8 cellular contexts compared by ENCODE assay signal in the genomic region with DNA sequence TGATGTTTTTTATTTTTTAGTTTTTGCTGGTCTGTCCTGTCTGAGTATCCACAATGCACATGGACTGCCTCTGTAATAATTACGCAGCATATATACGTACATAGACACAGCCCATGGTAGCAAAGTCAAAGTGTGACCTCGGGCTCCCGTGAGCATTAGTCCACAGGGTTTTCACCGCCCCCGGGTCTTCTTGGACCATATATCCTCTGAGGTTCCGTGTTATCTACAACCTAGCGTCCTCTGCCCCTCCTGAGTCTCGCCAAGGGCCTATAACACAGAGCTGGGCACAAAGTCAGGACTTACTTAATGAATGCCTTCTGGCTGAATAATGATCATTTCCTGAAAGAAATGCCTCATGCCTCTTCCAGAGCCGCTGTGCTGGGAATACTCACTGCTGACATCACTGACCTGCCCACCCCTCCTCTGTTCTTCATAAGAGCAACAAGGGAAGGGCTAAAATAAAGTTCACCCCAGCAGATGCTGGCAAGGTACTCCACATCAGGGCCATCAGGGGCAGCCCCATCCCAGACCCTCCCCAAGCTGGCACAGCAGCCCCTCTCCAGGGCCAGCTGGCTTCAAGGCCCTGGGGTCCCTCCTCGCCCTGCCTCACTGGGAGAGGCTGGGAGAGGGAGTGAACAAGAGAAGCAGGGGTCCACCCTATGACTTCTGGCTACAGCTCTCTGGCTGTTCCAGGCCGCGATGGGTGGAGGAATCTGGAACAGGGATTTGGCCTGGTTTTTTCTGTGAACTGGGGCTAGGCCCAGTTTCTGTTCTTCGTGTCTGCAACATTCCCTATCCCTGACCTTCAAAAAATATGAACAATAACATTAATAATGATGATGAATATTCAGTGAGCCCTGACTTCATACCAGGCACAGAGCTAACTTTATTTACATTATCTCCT. TPM values are rescaled to one million over a fixed set of nuclear protein-coding genes. Genes with fewer than 3 reads are reported as not detected.
DNase-seq lines count a peak whose midpoint lies in the region; ATAC-seq and TF ChIP-seq lines count a peak whose summit lies in the region.

No MANE protein-coding gene starts in this region.

- TF ChIP-seq CTCF in vagina (IDR thresholded peaks at IDR 0.05) = no peak

- no peaks in the 10 kb centered on the region for H3K9me3 ChIP-seq in mesenchymal stem cell (ENCODE audit: control insufficient read depth, low read length)
- H3K9me3 ChIP-seq in vagina = no peaks in the 10 kb centered on the region

- peak overlapping the region; percentile 85 for H3K9ac ChIP-seq in mesenchymal stem cell (ENCODE audit: low read length)

- no peak for DNase-seq in Right ventricle myocardium inferior (ENCODE audit: missing footprints)
- DNase-seq in cardiac septum (ENCODE audit: low spot score) = no peak
- DNase-seq in caudate nucleus (lab: John Stamatoyannopoulos, UW) = peak in 3 of 61 donors; percentile 8 to 63 (median 11)
- DNase-seq in mesenchymal stem cell = peak; percentile 85
- DNase-seq in vagina (ENCODE audit: extremely low spot score in 2 of 2) = no peak
- DNase-seq in hippocampal formation (lab: John Stamatoyannopoulos, UW) = no peak
- DNase-seq in NCI-H2029 treated with DMSO at 0.1 percent for 48 hours (lab: John Stamatoyannopoulos, UW) = no peak

- no peaks in the 10 kb centered on the region for H3K79me1 ChIP-seq in mesenchymal stem cell (replicated peaks; ENCODE audit: low read length, poor library complexity, severe bottlenecking)

- intact Hi-C loops in Right ventricle myocardium inferior (cut with DNase I) (no loop called here), cardiac septum (cut with DNase I) (no loop called here), vagina (cut with DNase I) (no loop called here)

- H2BK12ac ChIP-seq in mesenchymal stem cell (ENCODE audit: low read length in 2 of 2) = peak overlapping the region; percentile 70 to 90

- no peak for TF ChIP-seq POLR2A in vagina (IDR thresholded peaks at IDR 0.05)

- H3K4me1 ChIP-seq in mesenchymal stem cell (ENCODE audit: control insufficient read depth, insufficient read depth, low read depth, low read length) (peaks cover 71% of the 10 kb centered on the region), vagina (peaks cover 100% of the 10 kb centered on the region)

- peak overlapping the region; percentile 58 to 95 for H3K18ac ChIP-seq in mesenchymal stem cell (ENCODE audit: low read depth in 1 of 2, low read length in 2 of 2)

- peak overlapping the region; percentile 52 to 94 for H3K4ac ChIP-seq in mesenchymal stem cell (ENCODE audit: low read depth in 1 of 2, low read length in 2 of 2)

- peak overlapping the region in 1 of 2 experiments; percentile 38 for H3K23ac ChIP-seq in mesenchymal stem cell (ENCODE audit: low read length in 2 of 2)

- peak overlapping the region; percentile 23 for H2BK120ac ChIP-seq in mesenchymal stem cell (ENCODE audit: low read depth, low read length)

- H3K27ac ChIP-seq in caudate nucleus (ENCODE audit: low read depth, low read length) (peak overlapping the region; percentile 93), mesenchymal stem cell (ENCODE audit: low read length, poor library complexity, severe bottlenecking) (peak overlapping the region; percentile 94), vagina (peak overlapping the region; percentile 99)

- peak overlapping the region in 1 of 2 experiments; percentile 72 for H3K14ac ChIP-seq in mesenchymal stem cell (ENCODE audit: low read length in 2 of 2)

- H3K27me3 ChIP-seq in mesenchymal stem cell (ENCODE audit: control insufficient read depth in 1 of 2, insufficient read depth in 1 of 2, low read length in 2 of 2) (no peaks in the 10 kb centered on the region), vagina (no peaks in the 10 kb centered on the region)

- H3K4me2 ChIP-seq in mesenchymal stem cell (ENCODE audit: low read length, poor library complexity, severe bottlenecking) = peak overlapping the region; percentile 0

- peak overlapping the region; percentile 85 for H2AK5ac ChIP-seq in mesenchymal stem cell (ENCODE audit: low read length, severe bottlenecking)

- H3K36me3 ChIP-seq in mesenchymal stem cell (ENCODE audit: control insufficient read depth in 1 of 2, insufficient read depth in 2 of 2, low read depth in 1 of 2, low read length in 2 of 2) = peaks cover 15 to 20% of the 10 kb centered on the region in 2 experiments
- H3K36me3 ChIP-seq in vagina = no peaks in the 10 kb centered on the region

- H2BK15ac ChIP-seq in mesenchymal stem cell (ENCODE audit: low read depth, poor library complexity, severe bottlenecking) = peak overlapping the region; percentile 100

- H4K8ac ChIP-seq in mesenchymal stem cell (ENCODE audit: low read length) = no peak overlapping the region

- no peak overlapping the region for H2AFZ ChIP-seq in mesenchymal stem cell (ENCODE audit: low read depth, low read length)

- peak overlapping the region; percentile 96 for H4K91ac ChIP-seq in mesenchymal stem cell (ENCODE audit: low read length)

- 53% methylated on average over 13 of the region's 14 CpGs for WGBS in mesenchymal stem cell

- H2BK5ac ChIP-seq in mesenchymal stem cell (ENCODE audit: low read depth, low read length, poor library complexity, severe bottlenecking) = peak overlapping the region; percentile 69

- H3K4me3 ChIP-seq in mesenchymal stem cell (ENCODE audit: insufficient read depth in 1 of 2, low read depth in 1 of 2, low read length in 2 of 2) (peak overlapping the region in 1 of 2 experiments; percentile 38), vagina (peak overlapping the region in 1 of 2 donors; percentile 43)

- ATAC-seq in Right ventricle myocardium inferior (peak; percentile 74), GM21717 (IDR thresholded peaks at IDR 0.05; ENCODE audit: unreplicated experiment) (no peak)

RNA-seq across cellular contexts. Expression of gene HDAC7, which starts 7.9 kb away (rescaled TPM):
- total RNA-seq in Right ventricle myocardium inferior = 38.8 TPM
- total RNA-seq in cardiac septum = 62.7 TPM
- 50.4 TPM for polyA plus RNA-seq in mesenchymal stem cell (2013, experiment 1 of 2)
- 47.9 TPM for polyA plus RNA-seq in mesenchymal stem cell (2013, experiment 2 of 2)
- total RNA-seq in vagina = 67.0 TPM

RNA-seq across cellular contexts. Expression of gene SLC48A1, which starts 38.8 kb away (rescaled TPM):
- total RNA-seq in Right ventricle myocardium inferior (23.2 TPM), cardiac septum (20.7 TPM), vagina (20.9 TPM)
- 8.4 TPM for polyA plus RNA-seq in mesenchymal stem cell (2013, experiment 1 of 2)
- 8.3 TPM for polyA plus RNA-seq in mesenchymal stem cell (2013, experiment 2 of 2)

RNA-seq across cellular contexts. Expression of gene RAPGEF3, which starts 53.2 kb away (rescaled TPM):
- total RNA-seq in Right ventricle myocardium inferior = 37.3 TPM
- total RNA-seq in cardiac septum = 26.3 TPM
- polyA plus RNA-seq in mesenchymal stem cell (2013, experiment 1 of 2) = 1.2 TPM
- polyA plus RNA-seq in mesenchymal stem cell (2013, experiment 2 of 2) = 1.2 TPM
- total RNA-seq in vagina = 52.3 TPM
